ENCODE assay signal across 12 cellular contexts in the genomic region with DNA sequence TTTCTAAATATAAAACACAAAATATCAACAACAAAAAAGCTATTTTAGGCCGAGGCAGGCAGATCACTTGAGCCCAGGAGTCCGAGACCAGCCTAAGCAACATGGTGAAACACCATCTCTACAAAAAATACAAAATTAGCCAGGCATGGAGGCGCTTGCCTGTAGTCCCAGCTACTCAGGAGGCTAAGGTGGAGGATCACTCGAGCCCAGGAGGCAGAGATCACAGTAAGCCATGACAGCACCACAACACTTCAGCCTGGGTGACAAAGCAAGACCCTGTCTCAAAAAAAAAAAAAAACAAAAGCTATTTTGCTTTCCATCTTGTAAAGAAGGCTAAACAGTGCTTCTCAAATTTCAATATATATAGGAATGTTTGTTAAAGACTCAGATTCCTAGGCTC. TPM values are rescaled to one million over a fixed set of nuclear protein-coding genes. Genes with fewer than 3 reads are reported as not detected.
A peak's percentile ranks its signal among the peaks of the same experiment; 100 is the strongest.
DNase-seq lines count a peak whose midpoint lies in the region; ATAC-seq, FAIRE-seq and TF ChIP-seq lines count a peak whose summit lies in the region.
"Had no signal": no experiment of that assay in that cellular context is flagged by ENCODE, and none has a peak within 500 bp of the region (broad histone marks: within the 10 kb centered on the region; RNA-seq: fewer than 3 reads in every experiment).

No MANE protein-coding gene starts in this region.

- DNase-seq in GM12865 (ENCODE audit: low read depth) (no peak), GM19239 (ENCODE audit: insufficient read length, low spot score) (no peak), naive B cell (no peak), HT-29 (ENCODE audit: low spot score) (no peak), SHP77 (lab: John Stamatoyannopoulos, UW) (no peak)
- DNase-seq in activated CD4-positive, CD25-positive, alpha-beta regulatory T cell treated with anti-CD3 and anti-CD28 coated beads, Interleukin-2, amount 50 U/mL, for 72 hours, result no peak
- DNase-seq: NCI-H1417; NCI-H526; Right ventricle myocardium superior; stimulated activated CD4-positive, alpha-beta T cell treated with anti-CD3 and anti-CD28 coated beads, Interleukin-2, amount 100 ng/mL, for 48 hours had no signal

- peak overlapping the region in 7 of 8 donors; percentile 15 to 73 (median 43) for H3K4me3 Mint-ChIP-seq in naive B cell

- peak; percentile 57 for FAIRE-seq in GM19239 (lab: Jason Lieb, UNC)

- no peaks in the 10 kb centered on the region for H3K27me3 Mint-ChIP-seq in naive B cell
- H3K27me3 Mint-ChIP-seq: progenitor cell of endocrine pancreas had no signal

- ATAC-seq in HG03378 (IDR thresholded peaks at IDR 0.05; ENCODE audit: unreplicated experiment) (peak; percentile 7), naive B cell (ENCODE audit: low read depth in 2 of 2) (peak in 1 of 2 donors; percentile 24)

- TF ChIP-seq CTCF in GM12865 (IDR thresholded peaks at IDR 0.05; ENCODE audit: insufficient read depth, low read depth, low read length, missing control alignments), result no peak

- H3K4me3 ChIP-seq in GM12865 (ENCODE audit: low read depth, low read length), result peak overlapping the region; percentile 25

- H3K36me3 Mint-ChIP-seq in naive B cell, result peaks cover 14 to 24% of the 10 kb centered on the region in 2 donors

- H3K27ac Mint-ChIP-seq in naive B cell, result peak overlapping the region; percentile 12 to 89 (median 72)
- H3K27ac Mint-ChIP-seq: progenitor cell of endocrine pancreas had no signal

- H3K9me3 Mint-ChIP-seq in naive B cell, result no peaks in the 10 kb centered on the region

- peaks cover 17 to 41% (median 21%) of the 10 kb centered on the region in 3 donors for H3K4me1 Mint-ChIP-seq in naive B cell

RNA-seq across cellular contexts. Expression of gene C5orf15, which starts 11.3 kb away (rescaled TPM):
- polyA plus RNA-seq in naive B cell (ENCODE audit: low read depth in 6 of 6), result 10 to 100 TPM; 37.2 to 44.3 (median 41.2) TPM
- total RNA-seq in HT-29 (2014; rRNA removed; shearing (Covaris generic)), result 25.0 and 32.2 TPM in 2 replicates

RNA-seq across cellular contexts. Expression of gene VDAC1, which starts 47.7 kb away (rescaled TPM):
- 10 to 100 TPM; 76.4 to 88.7 (median 79.2) TPM for polyA plus RNA-seq in naive B cell (ENCODE audit: low read depth in 6 of 6)
- total RNA-seq in HT-29 (2014; rRNA removed; shearing (Covaris generic)), result 116 and 129 TPM in 2 replicates
